In genomic region chr12:2482938-2483337, GRCh38 we compare ENCODE assay signal across 19 cellular contexts.
"Had no signal": no experiment of that assay in that cellular context is flagged by ENCODE, and none has a peak within 500 bp of the region (broad histone marks: within the 10 kb centered on the region; RNA-seq: fewer than 3 reads in every experiment).

No MANE protein-coding gene starts in this region.

- H3K4me3 ChIP-seq: colonic mucosa, left ventricle myocardium inferior, lower lobe of right lung, psoas muscle, spleen, stomach had no signal

- H3K27me3 ChIP-seq: colonic mucosa, foreskin keratinocyte, stomach had no signal

- H3K36me3 ChIP-seq: colonic mucosa, lower lobe of right lung, spleen, stomach had no signal

- H3K9me3 ChIP-seq: colonic mucosa, left ventricle myocardium inferior, lower lobe of right lung, psoas muscle, spleen, stomach had no signal

- H3K4me1 Mint-ChIP-seq: memory B cell, naive B cell, nephron had no signal

- H3K4me3 Mint-ChIP-seq: memory B cell, naive B cell, nephron had no signal

- H3K36me3 Mint-ChIP-seq: memory B cell, naive B cell had no signal

- H3K27ac Mint-ChIP-seq: memory B cell, naive B cell, nephron had no signal

- H3K9me3 Mint-ChIP-seq: memory B cell, naive B cell, nephron had no signal

- H3K27ac ChIP-seq: colonic mucosa, foreskin keratinocyte, lower lobe of right lung, psoas muscle, spleen, stomach had no signal

- DNase-seq: colonic mucosa; dermis blood vessel endothelial cell; foreskin keratinocyte; kidney; left cardiac atrium; left ventricle myocardium inferior; lower lobe of right lung; naive B cell; psoas muscle; retina; spleen; stimulated activated CD4-positive, alpha-beta T cell treated with anti-CD3 and anti-CD28 coated beads, Interleukin-15, amount 100 ng/mL, for 24 hours; stimulated activated CD4-positive, alpha-beta T cell treated with anti-CD3 and anti-CD28 coated beads, Interleukin-1b, Interleukin-23, amount 100 ng/mL, for 48 hours; stimulated activated CD4-positive, alpha-beta T cell treated with anti-CD3 and anti-CD28 coated beads, Interleukin-4, amount 100 ng/mL, for 4 hours; stimulated activated naive CD4-positive, alpha-beta T cell; stomach; trophoblast cell had no signal

- H3K4me1 ChIP-seq: colonic mucosa, foreskin keratinocyte, lower lobe of right lung, psoas muscle had no signal
